In the genomic region with DNA sequence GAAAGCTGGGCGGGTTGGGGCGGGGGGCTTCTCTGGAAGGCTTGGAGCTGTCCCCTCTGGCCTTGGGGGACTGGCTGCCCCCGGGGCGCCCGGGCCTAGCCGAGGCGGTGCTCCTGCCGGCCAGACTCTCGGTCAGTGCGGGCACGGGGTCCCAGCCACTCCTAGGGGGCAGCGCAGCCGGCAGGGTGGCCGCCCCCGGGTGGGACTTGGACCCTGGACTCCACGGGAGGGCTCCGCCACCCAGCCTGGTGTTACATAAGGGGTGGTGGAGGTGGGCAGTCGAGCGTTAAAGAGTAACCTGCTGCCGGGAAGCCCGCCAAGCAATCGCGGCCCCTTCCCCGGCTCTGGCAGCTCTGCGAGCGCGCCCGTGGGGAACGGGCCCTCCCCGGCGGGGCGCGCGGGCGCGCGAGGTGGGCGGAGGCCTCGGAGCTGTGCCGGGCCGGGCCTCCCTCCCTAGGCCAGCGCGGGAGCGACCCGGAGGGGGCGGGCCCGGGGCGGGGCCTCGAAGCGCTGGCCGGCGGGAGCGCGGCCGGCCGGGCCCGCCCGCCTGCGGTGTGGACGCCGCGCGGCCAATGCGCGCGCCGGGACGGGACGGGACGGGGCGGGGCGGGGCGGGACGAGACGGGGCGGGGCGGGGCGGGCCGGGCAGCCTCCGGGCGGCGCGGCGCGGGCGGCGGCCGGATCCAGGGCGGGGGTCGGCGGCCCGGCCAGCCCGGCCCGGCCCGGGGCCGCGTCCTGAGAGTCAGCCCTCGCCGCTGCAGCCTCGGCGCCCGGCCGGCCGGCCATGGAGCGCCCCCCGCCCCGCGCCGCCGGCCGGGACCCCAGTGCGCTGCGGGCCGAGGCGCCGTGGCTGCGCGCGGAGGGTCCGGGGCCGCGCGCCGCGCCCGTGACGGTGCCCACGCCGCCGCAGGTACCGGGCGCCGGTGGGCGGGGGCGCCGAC, we compare ENCODE assay signal across 8 cellular contexts. TPM values are rescaled to one million over a fixed set of nuclear protein-coding genes. Genes with fewer than 3 reads are reported as not detected.
DNase-seq lines count a peak whose midpoint lies in the region; ATAC-seq lines count a peak whose summit lies in the region.

A gene with protein sequence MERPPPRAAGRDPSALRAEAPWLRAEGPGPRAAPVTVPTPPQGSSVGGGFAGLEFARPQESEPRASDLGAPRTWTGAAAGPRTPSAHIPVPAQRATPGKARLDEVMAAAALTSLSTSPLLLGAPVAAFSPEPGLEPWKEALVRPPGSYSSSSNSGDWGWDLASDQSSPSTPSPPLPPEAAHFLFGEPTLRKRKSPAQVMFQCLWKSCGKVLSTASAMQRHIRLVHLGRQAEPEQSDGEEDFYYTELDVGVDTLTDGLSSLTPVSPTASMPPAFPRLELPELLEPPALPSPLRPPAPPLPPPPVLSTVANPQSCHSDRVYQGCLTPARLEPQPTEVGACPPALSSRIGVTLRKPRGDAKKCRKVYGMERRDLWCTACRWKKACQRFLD (plus strand): TSS at position 648 of the 941 bp plus-strand sequence. CDS start 137 bp downstream, at position 785.

- peak within 1 kb of the TSS; percentile 85 for H3K27ac ChIP-seq in layer of hippocampus (ENCODE audit: low read depth, low read length)

- ATAC-seq in HG02759 (IDR thresholded peaks at IDR 0.05; ENCODE audit: unreplicated experiment), result peak; percentile 55

- peak; percentile 66 to 91 (median 70) for DNase-seq in NCI-H1417 (lab: John Stamatoyannopoulos, UW)
- no peak for DNase-seq in NCI-H1417 treated with DMSO at 0.1 percent for 48 hours (lab: John Stamatoyannopoulos, UW)
- peak; percentile 68 for DNase-seq in NCI-H226
- peak; percentile 64 for DNase-seq in activated CD4-positive, CD25-positive, alpha-beta regulatory T cell treated with anti-CD3 and anti-CD28 coated beads, Interleukin-2, amount 50 U/mL, for 72 hours
- peak; percentile 75 for DNase-seq in dermis blood vessel endothelial cell
- peak; percentile 47 for DNase-seq in stimulated activated CD4-positive, alpha-beta T cell treated with anti-CD3 and anti-CD28 coated beads, Interleukin-1b, Interleukin-23, amount 100 ng/mL, for 48 hours

- H3K27me3 ChIP-seq in layer of hippocampus (ENCODE audit: control insufficient read depth, insufficient read depth, low read length), result no peaks in the 10 kb centered on the region

RNA-seq across cellular contexts. Expression of the gene that starts here (rescaled TPM):
- 11.7 and 24.1 TPM in 2 replicates for total RNA-seq in dermis blood vessel endothelial cell
